In genomic region chr12:52243774-52244614, GRCh38 we compare ENCODE assay signal across 8 cellular contexts. TPM values are rescaled to one million over a fixed set of nuclear protein-coding genes. Genes with fewer than 3 reads are reported as not detected.
DNase-seq lines count a peak whose midpoint lies in the region; ATAC-seq and TF ChIP-seq lines count a peak whose summit lies in the region.

No MANE protein-coding gene starts in this region.

- TF ChIP-seq CTCF in AG10803 (conservative IDR thresholded peaks at IDR 0.05; ENCODE audit: low read length) (no peak), smooth muscle cell (IDR thresholded peaks at IDR 0.05; ENCODE audit: borderline replicate concordance, insufficient read depth, poor library complexity, severe bottlenecking) (no peak)

- ATAC-seq in GM18909 (IDR thresholded peaks at IDR 0.05; ENCODE audit: poor library complexity, unreplicated experiment), result peak; percentile 86
- peak; percentile 74 for ATAC-seq in HG03097 (IDR thresholded peaks at IDR 0.05; ENCODE audit: low FRiP score, unreplicated experiment)
- ATAC-seq in activated T-helper 17 cell treated with anti-CD3 and anti-CD28 coated beads, Interleukin-2, amount 50 U/mL, for 72 hours (replicated peaks), result peak; percentile 98
- peak; percentile 73 for ATAC-seq in Right ventricle myocardium superior (ENCODE audit: poor library complexity)

- H3K27ac Mint-ChIP-seq in activated T-helper 17 cell treated with anti-CD3 and anti-CD28 coated beads, Interleukin-2, amount 50 U/mL, for 72 hours, result peak overlapping the region; percentile 99

- H3K27me3 Mint-ChIP-seq in activated T-helper 17 cell treated with anti-CD3 and anti-CD28 coated beads, Interleukin-2, amount 50 U/mL, for 72 hours, result no peaks in the 10 kb centered on the region

- 71% methylated on average over 12 of the region's 12 CpGs for WGBS in smooth muscle cell (ENCODE audit: low lambda C conversion rate)

- intact Hi-C loops in Right ventricle myocardium superior (cut with DNase I), result no loop called here

- no peak overlapping the region for H2AFZ ChIP-seq in smooth muscle cell (ENCODE audit: low read depth)

- no peaks in the 10 kb centered on the region for H3K79me2 ChIP-seq in smooth muscle cell (ENCODE audit: low read depth)

- no peak overlapping the region for H3K9ac ChIP-seq in smooth muscle cell (ENCODE audit: low read depth)

- peak overlapping the region; percentile 55 for H3K27ac ChIP-seq in smooth muscle cell (ENCODE audit: low read depth)

- no peaks in the 10 kb centered on the region for H3K4me1 ChIP-seq in smooth muscle cell (ENCODE audit: low read depth)

- DNase-seq in AG10803 (ENCODE audit: low read depth) (peak; percentile 92), NOMO-1 treated with dmso at 0.1 percent for 144 hours (lab: John Stamatoyannopoulos, UW; ENCODE audit: unreplicated experiment) (peak; percentile 23), Right ventricle myocardium superior (peak; percentile 82), smooth muscle cell (lab: John Stamatoyannopoulos, UW; ENCODE audit: unreplicated experiment) (peak; percentile 9), NCI-H748 treated with DMSO at 0.1 percent for 48 hours (lab: John Stamatoyannopoulos, UW) (no peak)

- no peaks in the 10 kb centered on the region for H3K9me3 Mint-ChIP-seq in activated T-helper 17 cell treated with anti-CD3 and anti-CD28 coated beads, Interleukin-2, amount 50 U/mL, for 72 hours

- H3K4me3 ChIP-seq in AG10803 (ENCODE audit: low read length) (no peak overlapping the region), smooth muscle cell (no peak overlapping the region)

- no peaks in the 10 kb centered on the region for H3K9me3 ChIP-seq in smooth muscle cell (replicated peaks; ENCODE audit: low read depth)

- peak overlapping the region; percentile 43 for H3K4me2 ChIP-seq in smooth muscle cell

- no peaks in the 10 kb centered on the region for H3K36me3 ChIP-seq in smooth muscle cell (ENCODE audit: low read depth)

- peaks cover 6% of the 10 kb centered on the region for H4K20me1 ChIP-seq in smooth muscle cell (ENCODE audit: low read depth)

- H3F3A ChIP-seq in smooth muscle cell (ENCODE audit: low read depth), result no peaks in the 10 kb centered on the region

- no peaks in the 10 kb centered on the region for H3K36me3 Mint-ChIP-seq in activated T-helper 17 cell treated with anti-CD3 and anti-CD28 coated beads, Interleukin-2, amount 50 U/mL, for 72 hours (ENCODE audit: low read depth)

- no peaks in the 10 kb centered on the region for H3K27me3 ChIP-seq in smooth muscle cell (ENCODE audit: low read depth)

- peak overlapping the region; percentile 92 for H3K4me3 Mint-ChIP-seq in activated T-helper 17 cell treated with anti-CD3 and anti-CD28 coated beads, Interleukin-2, amount 50 U/mL, for 72 hours

- peaks cover 22% of the 10 kb centered on the region for H3K4me1 Mint-ChIP-seq in activated T-helper 17 cell treated with anti-CD3 and anti-CD28 coated beads, Interleukin-2, amount 50 U/mL, for 72 hours

RNA-seq across cellular contexts. Expression of gene KRT7, which starts 11.0 kb away (rescaled TPM):
- 10 to 100 TPM in 1 of 2 donors, 1 to 10 TPM in 1; 7.6 to 12.5 TPM for total RNA-seq in activated T-helper 17 cell treated with anti-CD3 and anti-CD28 coated beads, Interleukin-2, amount 50 U/mL, for 72 hours
- total RNA-seq in Right ventricle myocardium superior (0.59 TPM), smooth muscle cell (168 and 214 TPM in 2 replicates)
- 190 and 744 TPM in 2 replicates for polyA plus RNA-seq in smooth muscle cell

RNA-seq across cellular contexts. Expression of gene KRT86, which starts 30.5 kb away (rescaled TPM):
- total RNA-seq in activated T-helper 17 cell treated with anti-CD3 and anti-CD28 coated beads, Interleukin-2, amount 50 U/mL, for 72 hours, result 1 to 10 TPM in 1 of 2 donors, under 1 TPM in 1; 0.56 to 2.1 TPM
- not detected for total RNA-seq in Right ventricle myocardium superior
- total RNA-seq in smooth muscle cell, result not detected in 2 replicates
- not detected in 2 replicates for polyA plus RNA-seq in smooth muscle cell

RNA-seq across cellular contexts. Expression of gene KRT81, which starts 47.3 kb away (rescaled TPM):
- not detected for total RNA-seq in activated T-helper 17 cell treated with anti-CD3 and anti-CD28 coated beads, Interleukin-2, amount 50 U/mL, for 72 hours
- total RNA-seq in Right ventricle myocardium superior (not detected), smooth muscle cell (0.18 and 1.4 TPM in 2 replicates)
- 0.49 and 1.7 TPM in 2 replicates for polyA plus RNA-seq in smooth muscle cell

RNA-seq across cellular contexts. Expression of gene KRT80, which starts 52.2 kb away (rescaled TPM):
- not detected for total RNA-seq in activated T-helper 17 cell treated with anti-CD3 and anti-CD28 coated beads, Interleukin-2, amount 50 U/mL, for 72 hours
- total RNA-seq in Right ventricle myocardium superior (not detected), smooth muscle cell (6.7 and 11.7 TPM in 2 replicates)
- 5.1 and 6.6 TPM in 2 replicates for polyA plus RNA-seq in smooth muscle cell

Comparison
In these comparisons a context has a peak if more than half of its experiments do, and no peak if none do; other contexts are left out.
1. RNA of gene KRT7, which starts 11.0 kb away (total RNA-seq): 168 to 214 TPM in smooth muscle cell; 7.6 to 12.5 TPM in activated T-helper 17 cell treated with anti-CD3 and anti-CD28 coated beads, Interleukin-2, amount 50 U/mL, for 72 hours and 0.59 TPM in Right ventricle myocardium superior (single experiment); every median in the first group is over 10 times any median in the second.
2. Peak in every context shown above with its lines, with median percentiles within 50 percentile points of each other: ATAC-seq.